In genomic region chr4:144091181-144091580, GRCh38 we compare ENCODE assay signal across 5 cellular contexts. TPM values are rescaled to one million over a fixed set of nuclear protein-coding genes. Genes with fewer than 3 reads are reported as not detected.
"Had no signal": no experiment of that assay in that cellular context is flagged by ENCODE, and none has a peak within 500 bp of the region (broad histone marks: within the 10 kb centered on the region; RNA-seq: fewer than 3 reads in every experiment).

No MANE protein-coding gene starts in this region.

RNA-seq across cellular contexts. Expression of gene GYPA, which starts 49.3 kb away (rescaled TPM):
- total RNA-seq: HepG2, HT-29, HT1080, IMR-90 had no signal
- polyA plus RNA-seq: HepG2, IgD-negative memory B cell, IMR-90 had no signal
